Comparison of ENCODE assay signal across 1 cellular context in the genomic region with DNA sequence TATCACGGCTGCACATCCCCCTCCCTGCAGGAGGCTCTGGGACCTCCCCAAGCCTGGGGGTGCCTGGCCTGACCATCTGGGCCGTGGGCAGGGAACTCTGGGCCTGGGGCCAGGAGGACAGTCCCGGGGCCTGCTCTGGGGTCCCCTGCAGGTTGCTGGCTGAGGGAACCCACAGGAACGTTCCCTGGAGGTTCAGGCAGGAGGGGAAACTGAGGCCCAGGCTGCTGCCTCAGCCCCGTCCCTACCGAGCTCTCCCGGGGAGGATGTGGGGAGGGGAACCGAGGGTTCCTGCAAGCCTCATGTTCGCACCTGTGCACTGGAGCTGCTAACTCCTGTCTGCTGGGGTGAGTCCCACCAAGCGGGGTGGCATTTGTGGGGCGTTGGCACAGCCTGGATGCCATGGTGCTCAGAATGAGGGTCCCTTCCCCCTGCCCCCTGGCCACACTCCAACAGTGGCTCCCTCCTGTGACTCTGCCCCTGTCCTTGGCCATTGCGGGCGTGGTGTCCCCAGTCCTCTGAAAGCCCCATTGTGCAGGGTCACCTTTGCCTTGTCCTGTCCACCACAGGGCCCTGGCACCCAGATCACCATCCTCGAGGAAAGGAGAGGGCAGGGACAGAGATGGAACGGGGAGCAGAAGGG.
TF ChIP-seq lines count a peak whose summit lies in the region.

No MANE protein-coding gene starts in this region.

TF ChIP-seq in H1, 55 proteins besides CTCF, POLR2A, EP300 and RAD21:
- no peak for TF ChIP-seq YY1 (IDR thresholded peaks at IDR 0.05; ENCODE audit: low read depth, low read length)
- no peak for TF ChIP-seq ZNF274 (IDR thresholded peaks at IDR 0.05; ENCODE audit: borderline replicate concordance, extremely low read depth, low read length)
- no peak for TF ChIP-seq RNF2 (IDR thresholded peaks at IDR 0.05; ENCODE audit: borderline replicate concordance, low read depth, low read length, missing control alignments, poor library complexity, severe bottlenecking)
- TF ChIP-seq CREB1 (IDR thresholded peaks at IDR 0.05) = no peak
- TF ChIP-seq, protein P1, sequence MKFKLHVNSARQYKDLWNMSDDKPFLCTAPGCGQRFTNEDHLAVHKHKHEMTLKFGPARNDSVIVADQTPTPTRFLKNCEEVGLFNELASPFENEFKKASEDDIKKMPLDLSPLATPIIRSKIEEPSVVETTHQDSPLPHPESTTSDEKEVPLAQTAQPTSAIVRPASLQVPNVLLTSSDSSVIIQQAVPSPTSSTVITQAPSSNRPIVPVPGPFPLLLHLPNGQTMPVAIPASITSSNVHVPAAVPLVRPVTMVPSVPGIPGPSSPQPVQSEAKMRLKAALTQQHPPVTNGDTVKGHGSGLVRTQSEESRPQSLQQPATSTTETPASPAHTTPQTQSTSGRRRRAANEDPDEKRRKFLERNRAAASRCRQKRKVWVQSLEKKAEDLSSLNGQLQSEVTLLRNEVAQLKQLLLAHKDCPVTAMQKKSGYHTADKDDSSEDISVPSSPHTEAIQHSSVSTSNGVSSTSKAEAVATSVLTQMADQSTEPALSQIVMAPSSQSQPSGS (IDR thresholded peaks at IDR 0.05; ENCODE audit: low read length) = no peak
